Comparison of ENCODE assay signal across 8 cellular contexts in genomic region chr3:5197470-5198312, GRCh38. TPM values are rescaled to one million over a fixed set of nuclear protein-coding genes. Genes with fewer than 3 reads are reported as not detected.
DNase-seq lines count a peak whose midpoint lies in the region; ATAC-seq, FAIRE-seq and TF ChIP-seq lines count a peak whose summit lies in the region.

No MANE protein-coding gene starts in this region.

- H3K79me2 ChIP-seq in keratinocyte (ENCODE audit: control insufficient read depth, insufficient read depth, low read length), result peaks cover 38% of the 10 kb centered on the region

- no peaks in the 10 kb centered on the region for H3K27me3 ChIP-seq in keratinocyte (ENCODE audit: control insufficient read depth, extremely low read depth, insufficient read depth, low read length)

- H3K36me3 Mint-ChIP-seq in activated CD8-positive, alpha-beta T cell treated with anti-CD3 and anti-CD28 coated beads for 36 hours (ENCODE audit: low read depth), result peaks cover 86% of the 10 kb centered on the region

- H3K27ac ChIP-seq in keratinocyte (ENCODE audit: control insufficient read depth, insufficient read depth, low read length), result peak overlapping the region; percentile 98

- peak overlapping the region; percentile 70 for H3K4me3 Mint-ChIP-seq in activated CD8-positive, alpha-beta T cell treated with anti-CD3 and anti-CD28 coated beads for 36 hours

- H3K9me3 Mint-ChIP-seq in activated CD8-positive, alpha-beta T cell treated with anti-CD3 and anti-CD28 coated beads for 36 hours, result peaks cover 2% of the 10 kb centered on the region

- no peak for TF ChIP-seq CTCF in activated CD8-positive, alpha-beta T cell treated with anti-CD3 and anti-CD28 coated beads for 36 hours (IDR thresholded peaks at IDR 0.05)
- TF ChIP-seq CTCF in keratinocyte (optimal IDR thresholded peaks at IDR 0.05 in 1 of 3, IDR thresholded peaks at IDR 0.05 in 1 of 3, conservative IDR thresholded peaks at IDR 0.05 in 1 of 3; ENCODE audit: extremely low read depth in 1 of 3, insufficient read depth in 2 of 3, low read length in 3 of 3), result no peak

- peak overlapping the region; percentile 95 for H3K4me2 ChIP-seq in keratinocyte (ENCODE audit: control insufficient read depth, extremely low read depth, insufficient read depth, low read depth, low read length)

- FAIRE-seq in keratinocyte (lab: Jason Lieb, UNC), result peak; percentile 92

- no peak overlapping the region for H2AFZ ChIP-seq in keratinocyte (ENCODE audit: control insufficient read depth, low read length)

- H3K4me1 Mint-ChIP-seq in activated CD8-positive, alpha-beta T cell treated with anti-CD3 and anti-CD28 coated beads for 36 hours (ENCODE audit: low read depth), result peaks cover 75% of the 10 kb centered on the region

- no peaks in the 10 kb centered on the region for H3K9me1 ChIP-seq in keratinocyte (ENCODE audit: control insufficient read depth, extremely low read depth, insufficient read depth, low read length)

- no peaks in the 10 kb centered on the region for H3K9me3 ChIP-seq in ES-I3 (ENCODE audit: control insufficient read depth, insufficient read depth, low read length)
- no peaks in the 10 kb centered on the region for H3K9me3 ChIP-seq in keratinocyte (ENCODE audit: control insufficient read depth, low read depth, low read length)

- POLR2A ChIA-PET in activated CD8-positive, alpha-beta T cell treated with anti-CD3 and anti-CD28 coated beads for 36 hours (lab: Charles Lee), result interaction anchor here (1.0 to 5.4 kb wide), 7 partner anchors 7 to 219 kb away, joined by 3 to 79 read pairs (median 13); partner anchors contain the start of genes ARL8B, BHLHE40 and EDEM1

- peak; percentile 68 for DNase-seq in activated CD8-positive, alpha-beta T cell treated with anti-CD3 and anti-CD28 coated beads for 36 hours
- DNase-seq in keratinocyte (ENCODE audit: low read depth, low spot score) (peak; percentile 30), 8988T (no peak), NCI-H2227 (lab: John Stamatoyannopoulos, UW; ENCODE audit: unreplicated experiment) (no peak), anterior cingulate cortex (lab: John Stamatoyannopoulos, UW) (no peak)

- peak overlapping the region; percentile 93 for H3K27ac Mint-ChIP-seq in activated CD8-positive, alpha-beta T cell treated with anti-CD3 and anti-CD28 coated beads for 36 hours

- peak overlapping the region in 2 of 3 experiments; percentile 53 to 56 for H3K4me3 ChIP-seq in keratinocyte (ENCODE audit: control insufficient read depth in 2 of 3, extremely low read depth in 1 of 3, insufficient read depth in 2 of 3, low read depth in 1 of 3, low read length in 3 of 3)

- ATAC-seq in GM21447 (IDR thresholded peaks at IDR 0.05; ENCODE audit: unreplicated experiment) (peak; percentile 60), HG03575 (IDR thresholded peaks at IDR 0.05; ENCODE audit: extremely low read depth, insufficient number of reproducible peaks, low FRiP score, unreplicated experiment) (peak; percentile 58)
- ATAC-seq in activated CD8-positive, alpha-beta T cell treated with anti-CD3 and anti-CD28 coated beads for 36 hours, result peak; percentile 58

- peak overlapping the region; percentile 19; the same call in 1 of the 2 replicates for H3K9ac ChIP-seq in ES-I3 (ENCODE audit: low read depth, low read length)
- H3K9ac ChIP-seq in keratinocyte (ENCODE audit: control insufficient read depth, extremely low read depth, insufficient read depth, low read length), result peak overlapping the region; percentile 86

- CTCF ChIA-PET in activated CD8-positive, alpha-beta T cell treated with anti-CD3 and anti-CD28 coated beads for 36 hours (lab: Charles Lee), result interaction anchor here (0.7 to 1.8 kb wide), 6 partner anchors 9 to 486 kb away, joined by 3 to 7 read pairs (median 4); no protein-coding TSS in a partner anchor

- H3K36me3 ChIP-seq in ES-I3 (ENCODE audit: insufficient read depth, low read length) (peaks cover 9% of the 10 kb centered on the region; the same call in 1 of the 2 replicates), keratinocyte (ENCODE audit: control insufficient read depth in 2 of 2, extremely low read depth in 1 of 2, insufficient read depth in 2 of 2, low read length in 2 of 2) (peaks cover 17 to 34% of the 10 kb centered on the region in 2 experiments)

- no peaks in the 10 kb centered on the region for H3K27me3 Mint-ChIP-seq in activated CD8-positive, alpha-beta T cell treated with anti-CD3 and anti-CD28 coated beads for 36 hours

- dilution Hi-C loops in keratinocyte (cut with MboI; ENCODE audit: extremely low pct_ligation_motif_present, low sequenced_read_pairs), result no loop called here

- intact Hi-C loops in activated CD8-positive, alpha-beta T cell treated with anti-CD3 and anti-CD28 coated beads for 36 hours (cut with micrococcal nuclease), result loop anchor here (10.0 kb wide), 2 partner anchors 363 to 463 kb away; no protein-coding TSS in a partner anchor

- H3K4me1 ChIP-seq in ES-I3 (ENCODE audit: insufficient read depth, low read length), result peaks cover 42% of the 10 kb centered on the region
- H3K4me1 ChIP-seq in keratinocyte (ENCODE audit: control insufficient read depth, extremely low read depth, insufficient read depth, low read length), result peaks cover 57% of the 10 kb centered on the region

- H4K20me1 ChIP-seq in keratinocyte (ENCODE audit: control insufficient read depth, extremely low read depth, insufficient read depth, low read length), result no peaks in the 10 kb centered on the region

RNA-seq across cellular contexts. Expression of gene EDEM1, which starts 10.2 kb away (rescaled TPM):
- 100 to 1,000 TPM; 156 to 159 TPM for total RNA-seq in activated CD8-positive, alpha-beta T cell treated with anti-CD3 and anti-CD28 coated beads for 36 hours
- polyA plus RNA-seq in keratinocyte, result 52.4 to 66.8 TPM (median 65.2 TPM) in 3 replicates
- polyA plus RNA-seq in keratinocyte (2011; ENCODE audit: low read depth), result 15.3 TPM
- 32.2 and 50.7 TPM in 2 replicates for polyA plus RNA-seq in keratinocyte (2011; cell fraction: cytosol; rRNA removed)
- polyA plus RNA-seq in keratinocyte (2011; cell fraction: nucleus; rRNA removed), result 92.6 and 101 TPM in 2 replicates
- polyA plus RNA-seq in keratinocyte (2012; ENCODE audit: low replicate concordance), result 36.0 and 41.7 TPM in 2 replicates
- 53.2 to 88.3 TPM (median 76.5 TPM) in 3 replicates for polyA minus RNA-seq in keratinocyte
- 126 TPM for polyA minus RNA-seq in keratinocyte (2011; cell fraction: cytosol; rRNA and poly(A)+ RNA removed)
- polyA minus RNA-seq in keratinocyte (2011; cell fraction: nucleus; rRNA and poly(A)+ RNA removed), result 97.1 and 198 TPM in 2 replicates

Comparison
In these comparisons a context has a peak if more than half of its experiments do, and no peak if none do; other contexts are left out.
1. DNase-seq: peak in activated CD8-positive, alpha-beta T cell treated with anti-CD3 and anti-CD28 coated beads for 36 hours (single experiment) and keratinocyte (single experiment); none in 8988T (single experiment), NCI-H2227 (single experiment) and anterior cingulate cortex (0 of 58).
2. Peak in every context shown above with its lines, with median percentiles within 50 percentile points of each other: ATAC-seq.